Comparison of ENCODE assay signal across 7 cellular contexts in genomic region chr11:65506316-65506769, GRCh38. TPM values are rescaled to one million over a fixed set of nuclear protein-coding genes. Genes with fewer than 3 reads are reported as not detected.
DNase-seq lines count a peak whose midpoint lies in the region; ATAC-seq and TF ChIP-seq lines count a peak whose summit lies in the region.

No MANE protein-coding gene starts in this region.

- peak; percentile 7 for ATAC-seq in GM21825 (IDR thresholded peaks at IDR 0.05; ENCODE audit: unreplicated experiment)

- DNase-seq in OCI-LY7 (ENCODE audit: low spot score) (no peak), NCI-H2081 (lab: John Stamatoyannopoulos, UW) (no peak), activated gamma-delta T cell treated with Interleukin-2 at 50 U/mL for 16 hours (no peak), activated gamma-delta T cell (lab: John Stamatoyannopoulos, UW) (no peak)

- BruUV-seq in OCI-LY7 (replicated peaks; lab: Mats Ljungman, UMichigan), result no TSS peak

- POLR2A ChIA-PET in OCI-LY7 (lab: Charles Lee), result interaction anchor here (0.6 to 6.7 kb wide), 12 partner anchors 8 to 128 kb away, joined by 3 to 90 read pairs (median 6); partner anchors contain the start of gene MALAT1

- no peaks in the 10 kb centered on the region for H3K9me3 ChIP-seq in OCI-LY7 (ENCODE audit: low read length)
- H3K9me3 ChIP-seq in esophagus (ENCODE audit: control insufficient read depth in 2 of 2, insufficient read depth in 1 of 2, low read depth in 1 of 2, low read length in 1 of 2), result no peaks in the 10 kb centered on the region
- H3K9me3 ChIP-seq in skeletal muscle tissue (ENCODE audit: control insufficient read depth in 3 of 3, low read length in 3 of 3), result no peaks in the 10 kb centered on the region

- H3K4me1 ChIP-seq in OCI-LY7 (ENCODE audit: insufficient read depth, low read length, poor library complexity, severe bottlenecking), result peaks cover 65% of the 10 kb centered on the region
- peaks cover 0 to 5% of the 10 kb centered on the region in 2 donors for H3K4me1 ChIP-seq in esophagus (ENCODE audit: control insufficient read depth in 2 of 2, insufficient read depth in 2 of 2, low read length in 1 of 2)
- H3K4me1 ChIP-seq in skeletal muscle tissue (ENCODE audit: control insufficient read depth in 3 of 3, insufficient read depth in 3 of 3, low read length in 3 of 3), result peaks cover 23 to 35% (median 32%) of the 10 kb centered on the region in 3 donors

- no peak overlapping the region for H2AFZ ChIP-seq in OCI-LY7 (ENCODE audit: low read length)

- H3K27me3 ChIP-seq in esophagus (ENCODE audit: control insufficient read depth in 1 of 2, insufficient read depth in 2 of 2, low read length in 2 of 2), result no peaks in the 10 kb centered on the region
- H3K27me3 ChIP-seq in skeletal muscle tissue (ENCODE audit: control insufficient read depth in 3 of 3, insufficient read depth in 3 of 3, low read length in 3 of 3), result no peaks in the 10 kb centered on the region

- peak overlapping the region; percentile 98 for H3K4me2 ChIP-seq in OCI-LY7 (ENCODE audit: low read length)

- CTCF ChIA-PET in OCI-LY7 (lab: Charles Lee; ENCODE audit: unreplicated experiment), result no interaction called here

- 34 to 48% methylated on average over 4 of the region's 4 CpGs for WGBS in esophagus, 2 donors

- no peak for TF ChIP-seq CTCF in OCI-LY7 (conservative IDR thresholded peaks at IDR 0.05; ENCODE audit: low read length)

- peaks cover 54% of the 10 kb centered on the region for H3K36me3 ChIP-seq in OCI-LY7 (ENCODE audit: insufficient read depth, low read length)
- peaks cover 3 to 12% of the 10 kb centered on the region in 2 donors for H3K36me3 ChIP-seq in esophagus (ENCODE audit: control insufficient read depth in 2 of 2, insufficient read depth in 2 of 2, low read length in 1 of 2)
- H3K36me3 ChIP-seq in skeletal muscle tissue (ENCODE audit: control insufficient read depth in 3 of 3, insufficient read depth in 3 of 3, low read length in 3 of 3), result peaks cover 47 to 50% (median 49%) of the 10 kb centered on the region in 3 donors

- intact Hi-C loops in OCI-LY7 (cut with micrococcal nuclease; ENCODE audit: unreplicated experiment), result no loop called here

- peak overlapping the region in 1 of 3 donors; percentile 65 for H3K9ac ChIP-seq in skeletal muscle tissue (ENCODE audit: low read depth in 1 of 3, low read length in 3 of 3)

- peak overlapping the region; percentile 98 for H3K27ac ChIP-seq in OCI-LY7 (ENCODE audit: low read depth, low read length, poor library complexity, severe bottlenecking)
- peak overlapping the region; percentile 79 to 96 for H3K27ac ChIP-seq in esophagus (ENCODE audit: low read depth in 2 of 2, low read length in 1 of 2)
- H3K27ac ChIP-seq in skeletal muscle tissue (ENCODE audit: low read depth, low read length), result peak overlapping the region; percentile 100

- H3K79me2 ChIP-seq in OCI-LY7 (ENCODE audit: insufficient read depth, low read depth, low read length), result peaks cover 52% of the 10 kb centered on the region

- H3K4me3 ChIP-seq in OCI-LY7 (ENCODE audit: low read depth, low read length, poor library complexity, severe bottlenecking) (peak overlapping the region; percentile 79), esophagus (ENCODE audit: low read depth in 1 of 2, low read length in 2 of 2) (peak overlapping the region in 1 of 2 donors; percentile 99), skeletal muscle tissue (ENCODE audit: low read length in 3 of 3) (peak overlapping the region in 2 of 3 donors; percentile 17 to 27)

- H4K20me1 ChIP-seq in OCI-LY7 (ENCODE audit: insufficient read depth, low read length), result peaks cover 48% of the 10 kb centered on the region

- H3K9me2 ChIP-seq in OCI-LY7 (ENCODE audit: insufficient read depth, low read length), result no peaks in the 10 kb centered on the region

RNA-seq across cellular contexts. Expression of gene MALAT1, which starts 7.5 kb away (rescaled TPM):
- 3,446 and 3,598 TPM in 2 replicates for total RNA-seq in OCI-LY7 (2014; rRNA removed; shearing (Covaris generic))
- 5,974 and 7,097 TPM in 2 replicates for total RNA-seq in OCI-LY7 (2022)
- 1,000 to 10,000 TPM in 1 of 2 donors, 10 to 100 TPM in 1; 94.9 to 1,950 TPM for polyA plus RNA-seq in esophagus
- 7,794 TPM for total RNA-seq in skeletal muscle tissue

RNA-seq across cellular contexts. Expression of gene SCYL1, which starts 18.5 kb away (rescaled TPM):
- 43.2 and 56.8 TPM in 2 replicates for total RNA-seq in OCI-LY7 (2014; rRNA removed; shearing (Covaris generic))
- total RNA-seq in OCI-LY7 (2022) (62.9 and 70.0 TPM in 2 replicates), skeletal muscle tissue (36.0 TPM)
- 10 to 100 TPM; 41.8 to 52.4 TPM for polyA plus RNA-seq in esophagus

RNA-seq across cellular contexts. Expression of gene LTBP3, which starts 51.8 kb away (rescaled TPM):
- 11.2 and 17.4 TPM in 2 replicates for total RNA-seq in OCI-LY7 (2014; rRNA removed; shearing (Covaris generic))
- total RNA-seq in OCI-LY7 (2022) (10.0 and 13.8 TPM in 2 replicates), skeletal muscle tissue (32.9 TPM)
- polyA plus RNA-seq in esophagus, result 10 to 100 TPM; 32.8 to 36.4 TPM
